In the genomic region with DNA sequence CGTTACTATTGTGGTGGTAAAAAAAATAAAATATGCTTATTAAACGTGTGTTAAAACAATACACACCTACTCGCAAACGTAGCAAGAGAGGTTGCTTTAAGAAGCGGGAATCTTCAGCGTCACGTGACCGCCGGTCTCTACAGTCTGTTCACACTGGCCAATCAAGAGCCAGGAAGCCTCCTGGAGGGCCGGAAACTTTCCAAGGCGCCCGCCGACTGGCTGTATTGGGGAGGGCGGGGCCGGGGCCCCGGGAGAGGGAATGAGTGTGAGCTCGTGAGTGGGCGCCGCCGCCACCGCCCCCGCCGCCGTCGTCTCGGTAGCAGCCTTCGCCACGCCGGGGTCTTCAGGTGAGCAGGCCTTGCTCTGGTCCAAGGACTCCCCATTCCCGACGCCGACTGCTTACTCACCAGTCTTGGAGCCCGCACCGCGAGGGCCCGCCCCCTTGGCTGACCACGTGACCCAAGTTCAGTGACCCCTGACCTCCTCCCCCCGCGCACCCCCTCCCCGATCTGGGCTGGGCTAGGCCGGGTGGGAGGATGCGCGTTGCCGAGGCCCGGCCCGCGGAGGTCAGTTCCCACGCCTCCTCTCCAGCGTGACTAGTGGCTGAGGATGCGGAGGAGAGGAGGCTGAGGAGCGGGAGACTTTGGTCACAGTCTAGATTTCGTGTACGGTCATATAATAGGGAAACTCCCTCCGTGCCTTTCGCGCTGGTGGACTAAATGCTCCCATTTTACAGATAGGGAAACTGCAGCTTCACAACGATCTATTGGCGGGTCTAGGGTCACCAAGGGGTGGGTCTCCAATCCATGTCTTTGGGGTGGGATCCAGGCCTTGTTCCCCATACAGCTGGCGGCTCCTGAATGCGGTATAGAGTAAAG, we compare ENCODE assay signal across 1 cellular context.
TF ChIP-seq lines count a peak whose summit lies in the region.

A gene with protein sequence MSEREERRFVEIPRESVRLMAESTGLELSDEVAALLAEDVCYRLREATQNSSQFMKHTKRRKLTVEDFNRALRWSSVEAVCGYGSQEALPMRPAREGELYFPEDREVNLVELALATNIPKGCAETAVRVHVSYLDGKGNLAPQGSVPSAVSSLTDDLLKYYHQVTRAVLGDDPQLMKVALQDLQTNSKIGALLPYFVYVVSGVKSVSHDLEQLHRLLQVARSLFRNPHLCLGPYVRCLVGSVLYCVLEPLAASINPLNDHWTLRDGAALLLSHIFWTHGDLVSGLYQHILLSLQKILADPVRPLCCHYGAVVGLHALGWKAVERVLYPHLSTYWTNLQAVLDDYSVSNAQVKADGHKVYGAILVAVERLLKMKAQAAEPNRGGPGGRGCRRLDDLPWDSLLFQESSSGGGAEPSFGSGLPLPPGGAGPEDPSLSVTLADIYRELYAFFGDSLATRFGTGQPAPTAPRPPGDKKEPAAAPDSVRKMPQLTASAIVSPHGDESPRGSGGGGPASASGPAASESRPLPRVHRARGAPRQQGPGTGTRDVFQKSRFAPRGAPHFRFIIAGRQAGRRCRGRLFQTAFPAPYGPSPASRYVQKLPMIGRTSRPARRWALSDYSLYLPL (plus strand): TSS at position 253 of the 878 bp plus-strand sequence. CDS start 4,388 bp downstream, outside the sequence.

TF ChIP-seq in SK-N-SH, 30 proteins besides CTCF, POLR2A, EP300 and RAD21 (continued from another document):
- TF ChIP-seq, protein P1, sequence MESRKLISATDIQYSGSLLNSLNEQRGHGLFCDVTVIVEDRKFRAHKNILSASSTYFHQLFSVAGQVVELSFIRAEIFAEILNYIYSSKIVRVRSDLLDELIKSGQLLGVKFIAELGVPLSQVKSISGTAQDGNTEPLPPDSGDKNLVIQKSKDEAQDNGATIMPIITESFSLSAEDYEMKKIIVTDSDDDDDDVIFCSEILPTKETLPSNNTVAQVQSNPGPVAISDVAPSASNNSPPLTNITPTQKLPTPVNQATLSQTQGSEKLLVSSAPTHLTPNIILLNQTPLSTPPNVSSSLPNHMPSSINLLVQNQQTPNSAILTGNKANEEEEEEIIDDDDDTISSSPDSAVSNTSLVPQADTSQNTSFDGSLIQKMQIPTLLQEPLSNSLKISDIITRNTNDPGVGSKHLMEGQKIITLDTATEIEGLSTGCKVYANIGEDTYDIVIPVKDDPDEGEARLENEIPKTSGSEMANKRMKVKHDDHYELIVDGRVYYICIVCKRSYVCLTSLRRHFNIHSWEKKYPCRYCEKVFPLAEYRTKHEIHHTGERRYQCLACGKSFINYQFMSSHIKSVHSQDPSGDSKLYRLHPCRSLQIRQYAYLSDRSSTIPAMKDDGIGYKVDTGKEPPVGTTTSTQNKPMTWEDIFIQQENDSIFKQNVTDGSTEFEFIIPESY (IDR thresholded peaks at IDR 0.05; ENCODE audit: borderline replicate concordance, low read depth): no peak
- TF ChIP-seq MEF2A (IDR thresholded peaks at IDR 0.05; ENCODE audit: borderline replicate concordance, low read depth) (no peak), TEAD4 (IDR thresholded peaks at IDR 0.05; ENCODE audit: borderline replicate concordance, insufficient read depth) (no peak), GABPA (IDR thresholded peaks at IDR 0.05; ENCODE audit: low read depth) (peak; percentile 52), SIN3A (IDR thresholded peaks at IDR 0.05; ENCODE audit: borderline replicate concordance, low read depth, low read length) (peak; percentile 45; the same call in 1 of the 2 replicates), NRF1 (IDR thresholded peaks at IDR 0.05; ENCODE audit: low read depth, low read length) (peak; percentile 51), TCF12 (IDR thresholded peaks at IDR 0.05) (no peak), FOXJ3 (CRISPR knock-in tag; IDR thresholded peaks at IDR 0.05) (no peak), GATA2 (CRISPR knock-in tag; IDR thresholded peaks at IDR 0.05) (no peak), TAF1 (IDR thresholded peaks at IDR 0.05; ENCODE audit: borderline replicate concordance, low read depth, low read length) (no peak; the same call in 1 of the 2 replicates), RXRA (IDR thresholded peaks at IDR 0.05; ENCODE audit: borderline replicate concordance, low read depth) (no peak; the same call in 1 of the 2 replicates), NFIC (IDR thresholded peaks at IDR 0.05; ENCODE audit: borderline replicate concordance) (no peak)
- TF ChIP-seq, protein P2, sequence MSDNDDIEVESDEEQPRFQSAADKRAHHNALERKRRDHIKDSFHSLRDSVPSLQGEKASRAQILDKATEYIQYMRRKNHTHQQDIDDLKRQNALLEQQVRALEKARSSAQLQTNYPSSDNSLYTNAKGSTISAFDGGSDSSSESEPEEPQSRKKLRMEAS (IDR thresholded peaks at IDR 0.05; ENCODE audit: low read depth): peak; percentile 77
- TF ChIP-seq, protein P3, sequence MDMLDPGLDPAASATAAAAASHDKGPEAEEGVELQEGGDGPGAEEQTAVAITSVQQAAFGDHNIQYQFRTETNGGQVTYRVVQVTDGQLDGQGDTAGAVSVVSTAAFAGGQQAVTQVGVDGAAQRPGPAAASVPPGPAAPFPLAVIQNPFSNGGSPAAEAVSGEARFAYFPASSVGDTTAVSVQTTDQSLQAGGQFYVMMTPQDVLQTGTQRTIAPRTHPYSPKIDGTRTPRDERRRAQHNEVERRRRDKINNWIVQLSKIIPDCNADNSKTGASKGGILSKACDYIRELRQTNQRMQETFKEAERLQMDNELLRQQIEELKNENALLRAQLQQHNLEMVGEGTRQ (IDR thresholded peaks at IDR 0.05; ENCODE audit: borderline replicate concordance, low read depth, low read length): peak; percentile 83
- TF ChIP-seq, protein P4, sequence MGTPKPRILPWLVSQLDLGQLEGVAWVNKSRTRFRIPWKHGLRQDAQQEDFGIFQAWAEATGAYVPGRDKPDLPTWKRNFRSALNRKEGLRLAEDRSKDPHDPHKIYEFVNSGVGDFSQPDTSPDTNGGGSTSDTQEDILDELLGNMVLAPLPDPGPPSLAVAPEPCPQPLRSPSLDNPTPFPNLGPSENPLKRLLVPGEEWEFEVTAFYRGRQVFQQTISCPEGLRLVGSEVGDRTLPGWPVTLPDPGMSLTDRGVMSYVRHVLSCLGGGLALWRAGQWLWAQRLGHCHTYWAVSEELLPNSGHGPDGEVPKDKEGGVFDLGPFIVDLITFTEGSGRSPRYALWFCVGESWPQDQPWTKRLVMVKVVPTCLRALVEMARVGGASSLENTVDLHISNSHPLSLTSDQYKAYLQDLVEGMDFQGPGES (IDR thresholded peaks at IDR 0.05; ENCODE audit: low read depth, low read length): no peak
